Comparison of ENCODE assay signal across 8 cellular contexts in the genomic region with DNA sequence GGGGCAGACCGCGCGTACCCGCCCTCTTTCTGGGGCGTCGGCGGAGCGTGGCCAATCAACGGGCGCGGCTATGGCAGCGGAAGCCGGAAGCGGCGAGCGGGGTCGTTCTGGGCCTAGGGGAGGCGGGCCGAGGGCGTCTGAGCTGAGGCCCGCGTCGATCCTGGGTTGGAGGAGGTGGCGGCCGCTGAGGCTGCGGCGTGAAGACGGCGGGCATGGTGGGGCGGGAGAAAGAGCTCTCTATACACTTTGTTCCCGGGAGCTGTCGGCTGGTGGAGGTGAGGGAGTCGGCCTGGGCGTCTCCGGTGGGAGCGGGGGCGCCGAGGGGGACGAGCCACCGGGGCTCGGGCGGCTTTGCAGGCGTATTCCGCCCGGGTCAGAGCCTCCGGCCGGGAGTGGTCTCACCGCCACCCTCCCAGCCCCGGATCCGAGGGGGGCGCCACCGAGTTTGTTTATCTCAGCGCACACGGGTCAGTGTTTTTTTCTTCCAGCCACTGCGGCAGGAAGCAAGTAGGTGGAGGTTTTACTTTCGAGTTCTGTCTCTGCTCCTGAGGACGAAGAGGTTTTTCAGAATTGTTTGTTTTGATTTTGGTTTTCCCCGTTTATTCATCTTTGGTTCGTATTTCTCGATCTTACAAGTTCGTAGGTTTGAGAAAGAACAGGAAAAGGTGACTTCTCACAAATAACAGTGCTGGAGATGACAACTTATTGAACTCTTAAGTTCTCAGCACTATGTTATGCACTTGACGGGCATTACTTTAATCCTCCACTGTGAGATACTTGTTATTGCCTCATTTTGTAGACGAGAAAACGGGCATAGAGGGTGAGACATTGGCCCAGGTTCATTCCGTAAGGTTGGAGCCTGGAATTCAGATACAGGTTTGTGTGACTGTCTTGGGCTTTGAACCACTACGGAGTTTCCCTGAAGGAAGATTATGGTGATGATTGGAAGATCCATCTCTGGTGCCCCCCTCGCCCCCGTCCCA. TPM values are rescaled to one million over a fixed set of nuclear protein-coding genes. Genes with fewer than 3 reads are reported as not detected.
A peak's percentile ranks its signal among the peaks of the same experiment; 100 is the strongest.
DNase-seq lines count a peak whose midpoint lies in the region; ATAC-seq and TF ChIP-seq lines count a peak whose summit lies in the region.

TSS of gene MAT2B (plus strand) at position 145 of the 983 bp plus-strand sequence. CDS start at position 213, 68 bp downstream.

- H4K20me1 ChIP-seq in fibroblast of lung (ENCODE audit: control insufficient read depth, extremely low read depth, insufficient read depth, low read length): peaks cover 2% of the 10 kb centered on the region

- CTCF ChIA-PET in RWPE1 (lab: Yijun Ruan, JAX): interaction anchor here (0.5 to 1.2 kb wide), 2 partner anchors 17 to 195 kb away, joined by 3 to 6 read pairs; no protein-coding TSS in a partner anchor

- peak within 1 kb of the TSS; percentile 65 for H2AFZ ChIP-seq in fibroblast of lung (ENCODE audit: low read length)

- H3K27me3 Mint-ChIP-seq in activated T-helper 17 cell treated with anti-CD3 and anti-CD28 coated beads, Interleukin-2, amount 50 U/mL, for 72 hours: no peaks in the 10 kb centered on the region
- no peaks in the 10 kb centered on the region for H3K27me3 Mint-ChIP-seq in natural killer cell (ENCODE audit: low read depth in 2 of 2)

- peak; percentile 82 for ATAC-seq in activated T-helper 17 cell treated with anti-CD3 and anti-CD28 coated beads, Interleukin-2, amount 50 U/mL, for 72 hours (replicated peaks)
- ATAC-seq in natural killer cell: peak; percentile 81 to 96 (median 87)

- H3K27ac ChIP-seq in RWPE1: peak within 1 kb of the TSS; percentile 97
- peak within 1 kb of the TSS; percentile 95 for H3K27ac ChIP-seq in fibroblast of lung (ENCODE audit: insufficient read depth, low read length)

- H3K4me1 Mint-ChIP-seq in activated T-helper 17 cell treated with anti-CD3 and anti-CD28 coated beads, Interleukin-2, amount 50 U/mL, for 72 hours: peaks cover 6% of the 10 kb centered on the region
- peaks cover 72 to 76% of the 10 kb centered on the region in 2 donors for H3K4me1 Mint-ChIP-seq in natural killer cell

- peak within 1 kb of the TSS; percentile 93 for H3K4me3 Mint-ChIP-seq in activated T-helper 17 cell treated with anti-CD3 and anti-CD28 coated beads, Interleukin-2, amount 50 U/mL, for 72 hours
- peak within 1 kb of the TSS; percentile 98 for H3K4me3 Mint-ChIP-seq in natural killer cell

- peak within 1 kb of the TSS; percentile 99 for H3K27ac Mint-ChIP-seq in activated T-helper 17 cell treated with anti-CD3 and anti-CD28 coated beads, Interleukin-2, amount 50 U/mL, for 72 hours
- H3K27ac Mint-ChIP-seq in natural killer cell: peak within 1 kb of the TSS; percentile 99 to 100

- H3K9me3 Mint-ChIP-seq in activated T-helper 17 cell treated with anti-CD3 and anti-CD28 coated beads, Interleukin-2, amount 50 U/mL, for 72 hours: no peaks in the 10 kb centered on the region
- H3K9me3 Mint-ChIP-seq in natural killer cell: no peaks in the 10 kb centered on the region

- H3K9ac ChIP-seq in fibroblast of lung (ENCODE audit: insufficient read depth, low read length): peak within 1 kb of the TSS; percentile 94

- TF ChIP-seq CTCF in LNCaP clone FGC (IDR thresholded peaks at IDR 0.05; ENCODE audit: control insufficient read depth, extremely low read depth, insufficient read depth) (peak; percentile 52), RWPE1 (conservative IDR thresholded peaks at IDR 0.05; ENCODE audit: low read depth) (peak; percentile 69), fibroblast of lung (conservative IDR thresholded peaks at IDR 0.05 in 1 of 2, IDR thresholded peaks at IDR 0.05 in 1 of 2; ENCODE audit: low read depth in 1 of 2, low read length in 2 of 2) (peak; percentile 11 to 24), natural killer cell (IDR thresholded peaks at IDR 0.05) (peak; percentile 48)

- POLR2A ChIA-PET in RWPE1 (lab: Yijun Ruan, JAX; ENCODE audit: low non-redundant PET): interaction anchor here (0.6 to 1.1 kb wide), 5 partner anchors 11 to 67 kb away, joined by 3 to 7 read pairs (median 3); partner anchors contain the start of genes HMMR and NUDCD2

- H3K9me3 ChIP-seq in fibroblast of lung (ENCODE audit: control insufficient read depth, insufficient read depth, low read depth, low read length): no peaks in the 10 kb centered on the region

- H3K36me3 Mint-ChIP-seq in activated T-helper 17 cell treated with anti-CD3 and anti-CD28 coated beads, Interleukin-2, amount 50 U/mL, for 72 hours (ENCODE audit: low read depth): peaks cover 57% of the 10 kb centered on the region
- no peaks in the 10 kb centered on the region for H3K36me3 Mint-ChIP-seq in natural killer cell

- no peaks in the 10 kb centered on the region for H3K36me3 ChIP-seq in fibroblast of lung (ENCODE audit: control insufficient read depth, insufficient read depth, low read length)

- H3K79me2 ChIP-seq in fibroblast of lung (ENCODE audit: control insufficient read depth, insufficient read depth, low read length): peaks cover 56% of the 10 kb centered on the region

- H3K4me1 ChIP-seq in fibroblast of lung (ENCODE audit: control insufficient read depth, extremely low read depth, insufficient read depth, low read length): peaks cover 11% of the 10 kb centered on the region

- intact Hi-C loops in natural killer cell (cut with micrococcal nuclease): loop anchor here (1.0 kb wide), 2 partner anchors 45 to 68 kb away; partner anchors contain the start of genes CCNG1, HMMR and NUDCD2

- H3K4me2 ChIP-seq in fibroblast of lung (ENCODE audit: extremely low read depth, insufficient read depth, low read length): peak within 1 kb of the TSS; percentile 99

- no peaks in the 10 kb centered on the region for H3K27me3 ChIP-seq in fibroblast of lung (ENCODE audit: control insufficient read depth, insufficient read depth, low read length)

- peak; percentile 98 for DNase-seq in ELF-1 (ENCODE audit: low read depth, low spot score)
- peak; percentile 94 for DNase-seq in H4 (ENCODE audit: low spot score)
- peak; percentile 73 for DNase-seq in LNCaP clone FGC (ENCODE audit: low read depth)
- peak; percentile 97 for DNase-seq in RWPE1 (ENCODE audit: low spot score)
- DNase-seq in fibroblast of lung (ENCODE audit: low read depth in 2 of 2): peak; percentile 93 to 94
- DNase-seq in natural killer cell: peak; percentile 95
- DNase-seq in stimulated activated naive CD4-positive, alpha-beta T cell treated with Interleukin-2 at 50 U/mL for 16 hours (lab: John Stamatoyannopoulos, UW): peak; percentile 97

- H3K4me3 ChIP-seq in LNCaP clone FGC (ENCODE audit: low read depth, low read length): peak within 1 kb of the TSS; percentile 80
- H3K4me3 ChIP-seq in fibroblast of lung (replicated peaks in 1 of 4; ENCODE audit: control extremely low read depth in 1 of 4, insufficient read depth in 1 of 4, low read depth in 3 of 4, low read length in 4 of 4): peak within 1 kb of the TSS; percentile 84 to 99 (median 94)

RNA-seq across cellular contexts. Expression of gene MAT2B, which starts in this region (rescaled TPM):
- 101 and 118 TPM in 2 replicates for total RNA-seq in H4 (2014; rRNA removed; shearing (Covaris generic))
- total RNA-seq in activated T-helper 17 cell treated with anti-CD3 and anti-CD28 coated beads, Interleukin-2, amount 50 U/mL, for 72 hours: 100 to 1,000 TPM in 1 of 2 donors, 10 to 100 TPM in 1; 80.0 to 127 TPM
- total RNA-seq in fibroblast of lung (136 and 160 TPM in 2 replicates), natural killer cell (10 to 100 TPM; 68.5 to 99.0 (median 80.7) TPM)
- 93.6 and 116 TPM in 2 replicates for polyA plus RNA-seq in fibroblast of lung
- polyA plus RNA-seq in fibroblast of lung (2012): 70.4 and 85.8 TPM in 2 replicates
- polyA minus RNA-seq in fibroblast of lung (ENCODE audit: low replicate concordance): 11.1 and 14.9 TPM in 2 replicates

Comparison
In these comparisons a context has a peak if more than half of its experiments do, and no peak if none do; other contexts are left out.
1. Peak in every context shown above with its lines: DNase-seq, ATAC-seq, H3K4me3 ChIP-seq and H3K27ac ChIP-seq.
2. CTCF ChIP-seq: peak in every context shown above with its lines; median percentile 69 in RWPE1; 52 in LNCaP clone FGC; 48 in natural killer cell; 18 in fibroblast of lung.